Comparison of ENCODE assay signal across 17 cellular contexts in the genomic region with DNA sequence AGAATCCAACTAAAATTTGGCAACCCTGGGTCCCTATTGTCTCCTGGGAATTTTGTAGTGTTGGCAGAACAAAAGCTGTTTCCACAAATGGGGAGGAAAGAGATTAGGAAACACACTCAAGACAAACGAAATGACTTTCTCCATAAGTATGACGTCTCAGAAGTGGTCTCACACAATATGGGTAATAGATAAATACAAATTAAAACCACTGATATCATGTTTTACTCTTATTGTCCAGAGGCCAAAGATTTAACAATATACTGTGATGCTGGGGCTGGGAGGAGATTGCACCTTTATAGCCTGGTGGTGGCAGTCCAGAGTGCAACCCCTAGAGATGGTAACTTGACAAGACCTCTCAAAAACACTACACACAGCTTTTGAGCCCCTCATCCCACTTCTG. TPM values are rescaled to one million over a fixed set of nuclear protein-coding genes. Genes with fewer than 3 reads are reported as not detected.
DNase-seq lines count a peak whose midpoint lies in the region; ATAC-seq and TF ChIP-seq lines count a peak whose summit lies in the region.
"Had no signal": no experiment of that assay in that cellular context is flagged by ENCODE, and none has a peak within 500 bp of the region (broad histone marks: within the 10 kb centered on the region; RNA-seq: fewer than 3 reads in every experiment).

No MANE protein-coding gene starts in this region.

- TF ChIP-seq CTCF in HFFc6 (IDR thresholded peaks at IDR 0.05) = peak; percentile 34
- no peak for TF ChIP-seq CTCF in gastrocnemius medialis (IDR thresholded peaks at IDR 0.05 in 4 of 5, conservative IDR thresholded peaks at IDR 0.05 in 1 of 5)

- TF ChIP-seq POLR2A in gastrocnemius medialis (IDR thresholded peaks at IDR 0.05) = no peak

- peaks cover 24% of the 10 kb centered on the region for H3K36me3 Mint-ChIP-seq in HFFc6 (ENCODE audit: low read depth)

- DNase-seq in HFFc6 = no peak
- DNase-seq in Right ventricle myocardium superior = no peak
- no peak for DNase-seq in gastrocnemius medialis
- DNase-seq in T1000 (lab: John Stamatoyannopoulos, UW) = no peak
- DNase-seq: activated CD4-positive, alpha-beta memory T cell treated with anti-CD3 and anti-CD28 coated beads for 36 hours; activated effector memory CD4-positive, alpha-beta T cell treated with anti-CD3 and anti-CD28 coated beads, Interleukin-2, amount 50 U/mL, for 16 hours; DMS79; GOT3; Kasumi-1; NCI-H510A had no signal

- peak overlapping the region; percentile 14 for H3K27ac ChIP-seq in angular gyrus (ENCODE audit: low read depth, low read length)
- H3K27ac ChIP-seq in gastrocnemius medialis = peak overlapping the region; percentile 28 to 63 (median 62)
- H3K27ac ChIP-seq: SK-N-MC had no signal

- peaks cover 91% of the 10 kb centered on the region for H3K4me1 Mint-ChIP-seq in HFFc6 (ENCODE audit: low read depth)

- no peaks in the 10 kb centered on the region for H3K9me3 ChIP-seq in gastrocnemius medialis

- no peaks in the 10 kb centered on the region; the same call in 1 of the 2 replicates for H3K27me3 Mint-ChIP-seq in HFFc6 (ENCODE audit: insufficient read depth)
- H3K27me3 Mint-ChIP-seq: activated CD4-positive, alpha-beta memory T cell treated with anti-CD3 and anti-CD28 coated beads for 36 hours; brain; stimulated activated memory B cell treated with anti-CD40 and anti-IgM and Interleukin-4, amounts not matched to agents 10 μg/mL and 1 μg/mL and 100 μg/mL, for 72 hours had no signal

- H3K9me3 Mint-ChIP-seq in HFFc6 = no peaks in the 10 kb centered on the region
- H3K9me3 Mint-ChIP-seq: activated CD4-positive, alpha-beta memory T cell treated with anti-CD3 and anti-CD28 coated beads for 36 hours; brain; stimulated activated memory B cell treated with anti-CD40 and anti-IgM and Interleukin-4, amounts not matched to agents 10 μg/mL and 1 μg/mL and 100 μg/mL, for 72 hours had no signal

- H3K36me3 ChIP-seq in gastrocnemius medialis = no peaks in the 10 kb centered on the region

- no peaks in the 10 kb centered on the region for H3K27me3 ChIP-seq in gastrocnemius medialis

- H3K4me3 ChIP-seq in gastrocnemius medialis = no peak overlapping the region
- H3K4me3 ChIP-seq: SK-N-MC, smooth muscle cell had no signal

- peak; percentile 16 for ATAC-seq in Right ventricle myocardium superior (ENCODE audit: poor library complexity)
- ATAC-seq in gastrocnemius medialis = peak in 1 of 2 donors; percentile 12
- no peak for ATAC-seq in HG03457 (IDR thresholded peaks at IDR 0.05; ENCODE audit: unreplicated experiment)
- ATAC-seq in HG02588 (IDR thresholded peaks at IDR 0.05; ENCODE audit: unreplicated experiment) = no peak
- ATAC-seq: stimulated activated memory B cell treated with anti-CD40 and anti-IgM and Interleukin-4, amounts not matched to agents 10 μg/mL and 1 μg/mL and 100 μg/mL, for 72 hours had no signal

- H3K4me3 Mint-ChIP-seq in HFFc6 = no peak overlapping the region
- H3K4me3 Mint-ChIP-seq: activated CD4-positive, alpha-beta memory T cell treated with anti-CD3 and anti-CD28 coated beads for 36 hours; brain; stimulated activated memory B cell treated with anti-CD40 and anti-IgM and Interleukin-4, amounts not matched to agents 10 μg/mL and 1 μg/mL and 100 μg/mL, for 72 hours had no signal

- peak overlapping the region; percentile 16 for H3K27ac Mint-ChIP-seq in HFFc6
- H3K27ac Mint-ChIP-seq: activated CD4-positive, alpha-beta memory T cell treated with anti-CD3 and anti-CD28 coated beads for 36 hours; stimulated activated memory B cell treated with anti-CD40 and anti-IgM and Interleukin-4, amounts not matched to agents 10 μg/mL and 1 μg/mL and 100 μg/mL, for 72 hours had no signal

- intact Hi-C loops in Right ventricle myocardium superior (cut with DNase I) = loop anchor here (5.0 kb wide), 1 partner anchor 47 kb away; the partner anchor contains the start of gene SDCBP2
- intact Hi-C loops in gastrocnemius medialis (cut with DNase I; ENCODE audit: low total_unique reads) = loop anchor here (2.0 kb wide), 1 partner anchor 43 kb away; no protein-coding TSS in a partner anchor

- in situ Hi-C loops in gastrocnemius medialis (cut with MboI; ENCODE audit: low sequenced_read_pairs in 4 of 4) = no loop called here

- H3K4me1 ChIP-seq in gastrocnemius medialis = peaks cover 65 to 70% of the 10 kb centered on the region in 2 donors

RNA-seq across cellular contexts. Expression of gene FKBP1A, which starts 18.6 kb away (rescaled TPM):
- total RNA-seq in HFFc6 (2021; fragmentation: NEBNext Ultra II Directional; extraction: Animal tissue kit (Norgen Biotek cat#: 25700)) = 100 to 1,000 TPM; 437 to 543 (median 491) TPM
- total RNA-seq in Right ventricle myocardium superior (112 TPM), gastrocnemius medialis (10 to 100 TPM; 27.7 to 89.4 (median 52.5) TPM)

RNA-seq across cellular contexts. Expression of gene SDCBP2, which starts 45.3 kb away (rescaled TPM):
- 1 to 10 TPM in 1 of 6 experiments, under 1 TPM in 5; 0.51 to 1.5 (median 0.76) TPM for total RNA-seq in HFFc6 (2021; fragmentation: NEBNext Ultra II Directional; extraction: Animal tissue kit (Norgen Biotek cat#: 25700))
- total RNA-seq in Right ventricle myocardium superior = 2.5 TPM
- total RNA-seq in gastrocnemius medialis = 1 to 10 TPM; 1.3 to 2.9 (median 2.1) TPM
